In genomic region chr2:126482582-126483464, GRCh38 we compare ENCODE assay signal across 11 cellular contexts.
DNase-seq lines count a peak whose midpoint lies in the region; ATAC-seq lines count a peak whose summit lies in the region.
"Had no signal": no experiment of that assay in that cellular context is flagged by ENCODE, and none has a peak within 500 bp of the region (broad histone marks: within the 10 kb centered on the region; RNA-seq: fewer than 3 reads in every experiment).

No MANE protein-coding gene starts in this region.

- no CpG with 5 or more reads among the region's 19 CpGs for WGBS in mesendoderm (ENCODE audit: extremely low coverage, insufficient coverage, low lambda C conversion rate)

- no peak for ATAC-seq in HG02852 (IDR thresholded peaks at IDR 0.05; ENCODE audit: unreplicated experiment)

- H3K4ac ChIP-seq in mesendoderm (ENCODE audit: low read depth, low read length), result no peak overlapping the region

- no peak overlapping the region for H2BK5ac ChIP-seq in mesendoderm (ENCODE audit: low read length)

- H4K8ac ChIP-seq in mesendoderm (ENCODE audit: low read depth, low read length), result no peak overlapping the region

- H3K56ac ChIP-seq in mesendoderm (ENCODE audit: low read length), result no peak overlapping the region

- H3K36me3 ChIP-seq in H7 (replicated peaks; ENCODE audit: control insufficient read depth, insufficient read depth, low read length), result no peaks in the 10 kb centered on the region
- H3K36me3 ChIP-seq in mesendoderm (ENCODE audit: control insufficient read depth, insufficient read depth, low read length), result no peaks in the 10 kb centered on the region

- no peak overlapping the region for H3K4me2 ChIP-seq in mesendoderm (ENCODE audit: low read length)

- no peak overlapping the region for H3K18ac ChIP-seq in mesendoderm (ENCODE audit: low read length)

- H3K4me1 ChIP-seq in mesendoderm (ENCODE audit: control insufficient read depth, low read depth, low read length), result no peaks in the 10 kb centered on the region

- no peak overlapping the region for H2AK5ac ChIP-seq in mesendoderm (ENCODE audit: low read length)

- no peak overlapping the region for H2BK15ac ChIP-seq in mesendoderm (replicated peaks; ENCODE audit: low read depth)

- H3K27ac ChIP-seq in mesendoderm (ENCODE audit: low read depth, low read length), result no peak overlapping the region
- H3K27ac ChIP-seq: GM23248 had no signal

- no peak overlapping the region for H2BK120ac ChIP-seq in mesendoderm (ENCODE audit: low read depth, low read length)

- H3K9ac ChIP-seq in mesendoderm (ENCODE audit: low read length), result no peak overlapping the region
- H3K9ac ChIP-seq: GM23248 had no signal

- no peaks in the 10 kb centered on the region for H3K79me2 ChIP-seq in mesendoderm (ENCODE audit: control insufficient read depth, insufficient read depth, low read length)

- H4K5ac ChIP-seq in mesendoderm (ENCODE audit: low read length), result no peak overlapping the region

- DNase-seq in DMS 273 (lab: John Stamatoyannopoulos, UW; ENCODE audit: unreplicated experiment) (peak; percentile 8), DMS 273 treated with DMSO at 0.1 percent for 48 hours (lab: John Stamatoyannopoulos, UW) (no peak), H7 (peak; percentile 46), SHP77 treated with DMSO at 0.1 percent for 48 hours (lab: John Stamatoyannopoulos, UW) (peak; percentile 23), mesendoderm (peak; percentile 74), NCI-H1048 (lab: John Stamatoyannopoulos, UW) (no peak)
- no peak for DNase-seq in stimulated activated CD4-positive, alpha-beta T cell treated with anti-CD3 and anti-CD28 coated beads, Interleukin-2, amount 100 ng/mL, for 24 hours
- DNase-seq: 8988T, GM23248, NCI-H774 had no signal

- H3K79me1 ChIP-seq in mesendoderm (ENCODE audit: low read length), result no peaks in the 10 kb centered on the region

- H3K27me3 ChIP-seq in H7 (ENCODE audit: control insufficient read depth, insufficient read depth, low read length) (no peaks in the 10 kb centered on the region), mesendoderm (ENCODE audit: insufficient read depth, low read length, poor library complexity) (no peaks in the 10 kb centered on the region)

- H3K4me3 ChIP-seq in H7 (ENCODE audit: insufficient read depth, low read depth, low read length), result no peak overlapping the region
- no peak overlapping the region for H3K4me3 ChIP-seq in mesendoderm (ENCODE audit: low read length)
- H3K4me3 ChIP-seq: GM23248 had no signal

- no peak overlapping the region for H3K23ac ChIP-seq in mesendoderm (ENCODE audit: low read length)

Comparison
In these comparisons a context has a peak if more than half of its experiments do, and no peak if none do; other contexts are left out.
1. DNase-seq: peak in DMS 273 (single experiment), H7 (single experiment), SHP77 treated with DMSO at 0.1 percent for 48 hours (single experiment) and mesendoderm (single experiment); none in DMS 273 treated with DMSO at 0.1 percent for 48 hours (single experiment), NCI-H1048 (single experiment) and stimulated activated CD4-positive, alpha-beta T cell treated with anti-CD3 and anti-CD28 coated beads, Interleukin-2, amount 100 ng/mL, for 24 hours (0 of 2).